Comparison of ENCODE assay signal across 10 cellular contexts in genomic region chr16:2586241-2586640, GRCh38. TPM values are rescaled to one million over a fixed set of nuclear protein-coding genes. Genes with fewer than 3 reads are reported as not detected.
DNase-seq lines count a peak whose midpoint lies in the region; ATAC-seq, FAIRE-seq and TF ChIP-seq lines count a peak whose summit lies in the region.
"Had no signal": no experiment of that assay in that cellular context is flagged by ENCODE, and none has a peak within 500 bp of the region (broad histone marks: within the 10 kb centered on the region; RNA-seq: fewer than 3 reads in every experiment).

No MANE protein-coding gene starts in this region.

- H3K4me3 ChIP-seq in GM23338 (no peak overlapping the region), cardiac fibroblast (replicated peaks in 1 of 2; ENCODE audit: low read depth in 2 of 2, low read length in 2 of 2) (no peak overlapping the region), mesendoderm (ENCODE audit: low read length) (no peak overlapping the region)

- H3K79me2 ChIP-seq in GM23338 (replicated peaks; ENCODE audit: insufficient read depth) (no peaks in the 10 kb centered on the region), mesendoderm (ENCODE audit: control insufficient read depth, insufficient read depth, low read length) (no peaks in the 10 kb centered on the region)

- no peak overlapping the region for H3K9ac ChIP-seq in mesendoderm (ENCODE audit: low read length)

- no peak for FAIRE-seq in D721Med (lab: Jason Lieb, UNC)

- H3K56ac ChIP-seq in mesendoderm (ENCODE audit: low read length): no peak overlapping the region

- no peaks in the 10 kb centered on the region for H3K27me3 ChIP-seq in GM23338 (ENCODE audit: insufficient read depth)
- no peaks in the 10 kb centered on the region for H3K27me3 ChIP-seq in mesendoderm (ENCODE audit: insufficient read depth, low read length, poor library complexity)

- peaks cover 15% of the 10 kb centered on the region for H3K36me3 Mint-ChIP-seq in GM23338 (ENCODE audit: low read depth)

- H3F3A ChIP-seq in GM23338 (replicated peaks; ENCODE audit: low read depth): no peaks in the 10 kb centered on the region

- H3K4me1 Mint-ChIP-seq in GM23338: no peaks in the 10 kb centered on the region; the same call in 2 of the 3 replicates

- peak; percentile 4 for TF ChIP-seq CTCF in D721Med (IDR thresholded peaks at IDR 0.05; ENCODE audit: insufficient read depth, missing control alignments)
- TF ChIP-seq CTCF in GM23338 (conservative IDR thresholded peaks at IDR 0.05; ENCODE audit: low read depth in 2 of 2): peak; percentile 60 to 70
- peak; percentile 26 for TF ChIP-seq CTCF in cardiac fibroblast (IDR thresholded peaks at IDR 0.05; ENCODE audit: low read depth, low read length)

- no peak overlapping the region for H3K4me2 ChIP-seq in GM23338
- H3K4me2 ChIP-seq in mesendoderm (ENCODE audit: low read length): no peak overlapping the region

- H2BK5ac ChIP-seq in mesendoderm (ENCODE audit: low read length): no peak overlapping the region

- H3K4me3 Mint-ChIP-seq in GM23338: no peak overlapping the region
- H3K4me3 Mint-ChIP-seq: naive thymus-derived CD8-positive, alpha-beta T cell had no signal

- peak; percentile 93 for ATAC-seq in GM23338
- ATAC-seq in HG02870 (IDR thresholded peaks at IDR 0.05; ENCODE audit: unreplicated experiment): no peak
- ATAC-seq in GM18907 (IDR thresholded peaks at IDR 0.05; ENCODE audit: unreplicated experiment): no peak
- no peak for ATAC-seq in GM18858 (IDR thresholded peaks at IDR 0.05; ENCODE audit: unreplicated experiment)

- H3K18ac ChIP-seq in mesendoderm (ENCODE audit: low read length): no peak overlapping the region

- H3K9me2 ChIP-seq in GM23338 (ENCODE audit: insufficient read depth): no peaks in the 10 kb centered on the region

- H3K4me1 ChIP-seq in GM23338 (ENCODE audit: insufficient read depth) (no peaks in the 10 kb centered on the region), mesendoderm (ENCODE audit: control insufficient read depth, low read depth, low read length) (no peaks in the 10 kb centered on the region)

- H3K27me3 Mint-ChIP-seq in GM23338 (ENCODE audit: insufficient read depth, low read depth, poor library complexity): peaks cover 2% of the 10 kb centered on the region
- H3K27me3 Mint-ChIP-seq: naive thymus-derived CD8-positive, alpha-beta T cell had no signal

- no peak overlapping the region for H3K4ac ChIP-seq in mesendoderm (ENCODE audit: low read depth, low read length)

- H4K20me1 ChIP-seq in GM23338 (replicated peaks; ENCODE audit: insufficient read depth): 0 out of 2 replicates have a peak, but pooled peaks cover 3% of the 10 kb centered on the region

- no peak overlapping the region for H2BK120ac ChIP-seq in mesendoderm (ENCODE audit: low read depth, low read length)

- no peaks in the 10 kb centered on the region for H3K9me3 Mint-ChIP-seq in GM23338
- H3K9me3 Mint-ChIP-seq: naive thymus-derived CD8-positive, alpha-beta T cell had no signal

- WGBS in mesendoderm (ENCODE audit: extremely low coverage, insufficient coverage, low lambda C conversion rate): no CpG with 5 or more reads among the region's 12 CpGs

- H3K36me3 ChIP-seq in GM23338 (ENCODE audit: insufficient read depth) (peaks cover 3% of the 10 kb centered on the region; the same call in 1 of the 2 replicates), mesendoderm (ENCODE audit: control insufficient read depth, insufficient read depth, low read length) (peaks cover 4% of the 10 kb centered on the region)

- no peak overlapping the region for H4K8ac ChIP-seq in mesendoderm (ENCODE audit: low read depth, low read length)

- H4K5ac ChIP-seq in mesendoderm (ENCODE audit: low read length): no peak overlapping the region

- H2BK15ac ChIP-seq in mesendoderm (replicated peaks; ENCODE audit: low read depth): no peak overlapping the region

- no peak overlapping the region for H3K23ac ChIP-seq in mesendoderm (ENCODE audit: low read length)

- H2AFZ ChIP-seq in GM23338: no peak overlapping the region

- no peak overlapping the region for H3K27ac ChIP-seq in GM23338 (ENCODE audit: low read depth)
- H3K27ac ChIP-seq in mesendoderm (ENCODE audit: low read depth, low read length): no peak overlapping the region

- DNase-seq in D721Med (ENCODE audit: insufficient read length, low spot score): no peak
- DNase-seq in GM23338 (ENCODE audit: low spot score): peak; percentile 68
- DNase-seq in cardiac fibroblast (ENCODE audit: low read depth in 2 of 2): no peak
- peak; percentile 10 for DNase-seq in mesendoderm
- DNase-seq in hepatic stellate cell (ENCODE audit: low spot score): no peak
- DNase-seq: KG1; naive thymus-derived CD8-positive, alpha-beta T cell had no signal

- no peak overlapping the region for H3K27ac Mint-ChIP-seq in GM23338

- H3K79me1 ChIP-seq in mesendoderm (ENCODE audit: low read length): no peaks in the 10 kb centered on the region

- H2AK5ac ChIP-seq in mesendoderm (ENCODE audit: low read length): no peak overlapping the region

TF ChIP-seq in GM23338, 12 proteins besides CTCF, POLR2A, EP300 and RAD21 (continues in another document):
- no peak for TF ChIP-seq ZNF331 (CRISPR knock-in tag; IDR thresholded peaks at IDR 0.05; ENCODE audit: low read depth)
- TF ChIP-seq ZNF462 (CRISPR knock-in tag; IDR thresholded peaks at IDR 0.05): no peak
- no peak for TF ChIP-seq NANOG (IDR thresholded peaks at IDR 0.05; ENCODE audit: borderline replicate concordance)

RNA-seq across cellular contexts. Expression of gene PDPK1, which starts 48.4 kb away (rescaled TPM):
- 24.9 and 25.8 TPM in 2 replicates for total RNA-seq in GM23338 (2014; rRNA removed; shearing (Covaris generic))
- 13.1 and 19.3 TPM in 2 replicates for polyA plus RNA-seq in GM23338 (2016; fragmentation: Nextera tagmentation; extraction: Ambion mirVana)
- polyA plus RNA-seq in mesendoderm (2013, experiment 1 of 2): 15.7 TPM
- 15.0 TPM for polyA plus RNA-seq in mesendoderm (2013, experiment 2 of 2)

RNA-seq across cellular contexts. Expression of gene CEMP1, which starts 55.0 kb away (rescaled TPM):
- total RNA-seq in GM23338 (2014; rRNA removed; shearing (Covaris generic)): 0.31 TPM in 1 of 2 replicates, not detected in the other
- polyA plus RNA-seq in GM23338 (2016; fragmentation: Nextera tagmentation; extraction: Ambion mirVana): 7.5 and 10.1 TPM in 2 replicates
- polyA plus RNA-seq in mesendoderm (2013, experiment 1 of 2): not detected
- not detected for polyA plus RNA-seq in mesendoderm (2013, experiment 2 of 2)

Comparison
In these comparisons a context has a peak if more than half of its experiments do, and no peak if none do; other contexts are left out.
1. DNase-seq: peak in GM23338 (single experiment) and mesendoderm (single experiment); none in D721Med (single experiment), cardiac fibroblast (0 of 2) and hepatic stellate cell (single experiment).
2. CTCF ChIP-seq: peak in every context shown above with its lines; median percentile 65 in GM23338; 26 in cardiac fibroblast; 4 in D721Med.